Comparison of ENCODE assay signal across 1 cellular context in genomic region chr3:46939578-46940405, GRCh38.
TF ChIP-seq lines count a peak whose summit lies in the region.

No MANE protein-coding gene starts in this region.

TF ChIP-seq in HepG2, 621 proteins besides CTCF, POLR2A, EP300 and RAD21:
- TF ChIP-seq ZNF513 (CRISPR knock-in tag; conservative IDR thresholded peaks at IDR 0.05), result no peak
